ENCODE assay signal across 8 cellular contexts in the genomic region with DNA sequence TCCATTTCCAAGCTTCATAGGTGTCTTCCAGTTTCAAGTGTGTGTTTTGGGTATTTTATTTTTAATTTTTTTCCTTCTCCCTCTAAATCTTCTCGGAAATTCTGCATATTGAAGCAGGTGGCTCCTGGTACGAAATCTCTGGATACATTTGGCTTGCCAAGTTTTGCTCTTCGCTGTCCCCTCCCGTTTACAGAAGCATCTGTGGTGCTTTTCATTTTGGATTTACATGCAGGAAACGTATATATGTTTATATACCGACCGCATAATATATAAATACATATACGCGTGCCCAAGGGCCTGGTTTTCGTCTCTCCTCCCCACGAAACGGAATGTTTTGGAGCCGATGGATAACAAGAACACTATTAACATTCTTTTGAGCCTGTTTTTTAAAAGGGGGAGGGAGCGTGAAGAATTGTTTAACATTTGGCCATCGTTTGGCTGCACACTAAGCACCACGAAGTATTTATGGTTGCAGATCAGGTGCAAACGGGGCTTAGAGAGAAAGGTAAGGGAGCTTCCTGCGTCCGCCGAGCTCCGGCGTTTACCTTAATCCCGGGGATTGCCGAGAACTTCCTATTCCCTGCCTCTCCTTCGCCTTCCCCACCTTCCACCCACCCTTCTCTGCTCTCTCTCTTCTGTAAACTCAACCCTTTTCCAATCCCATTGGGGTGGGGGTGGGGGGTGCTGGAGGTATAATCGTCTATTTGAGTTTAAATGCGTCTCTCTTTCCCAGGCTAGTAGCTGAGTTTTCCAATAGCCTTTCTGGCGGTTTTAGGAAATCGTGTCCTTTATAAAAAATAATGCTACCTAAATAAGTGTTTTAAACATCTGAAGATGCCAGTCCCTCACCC. TPM values are rescaled to one million over a fixed set of nuclear protein-coding genes. Genes with fewer than 3 reads are reported as not detected.
DNase-seq lines count a peak whose midpoint lies in the region; ATAC-seq and TF ChIP-seq lines count a peak whose summit lies in the region.

No MANE protein-coding gene starts in this region.

- H3K36me3 ChIP-seq in suprapubic skin: no peaks in the 10 kb centered on the region

- WGBS in suprapubic skin: under 1% methylated on average over 29 of the region's 29 CpGs

- no peaks in the 10 kb centered on the region for H3K9me3 ChIP-seq in suprapubic skin

- TF ChIP-seq CTCF in brain (conservative IDR thresholded peaks at IDR 0.05) (no peak), suprapubic skin (IDR thresholded peaks at IDR 0.05) (no peak)

- no peak for TF ChIP-seq EP300 in suprapubic skin (IDR thresholded peaks at IDR 0.05)

- H3K4me1 Mint-ChIP-seq in brain: peaks cover 43% of the 10 kb centered on the region

- H3K36me3 Mint-ChIP-seq in brain: no peaks in the 10 kb centered on the region

- peak; percentile 25 for DNase-seq in ELR (ENCODE audit: low read depth)
- peak; percentile 25 for DNase-seq in NCI-H1694 (lab: John Stamatoyannopoulos, UW)
- no peak for DNase-seq in suprapubic skin (ENCODE audit: low spot score in 2 of 2)
- no peak for DNase-seq in amniotic stem cell (lab: John Stamatoyannopoulos, UW)
- no peak for DNase-seq in activated CD8-positive, alpha-beta memory T cell treated with anti-CD3 and anti-CD28 coated beads, Interleukin-2, amount 50 U/mL, for 4 hours

- H3K27ac ChIP-seq in layer of hippocampus (ENCODE audit: low read depth, low read length) (peak overlapping the region; percentile 79), suprapubic skin (peak overlapping the region; percentile 80)

- H3K4me1 ChIP-seq in suprapubic skin: peaks cover 34% of the 10 kb centered on the region

- no peaks in the 10 kb centered on the region for H3K9me3 Mint-ChIP-seq in brain

- peak overlapping the region; percentile 91 to 98 (median 97) for H3K27ac Mint-ChIP-seq in brain

- H3K27me3 ChIP-seq in layer of hippocampus (ENCODE audit: control insufficient read depth, insufficient read depth, low read length) (no peaks in the 10 kb centered on the region), suprapubic skin (peaks cover 9% of the 10 kb centered on the region)

- ATAC-seq in GM18907 (IDR thresholded peaks at IDR 0.05; ENCODE audit: unreplicated experiment): no peak

- TF ChIP-seq POLR2A in suprapubic skin (IDR thresholded peaks at IDR 0.05): no peak

- H3K4me3 Mint-ChIP-seq in brain: peak overlapping the region; percentile 92 to 99 (median 96)

- H3K4me3 ChIP-seq in suprapubic skin: peak overlapping the region; percentile 83

- peaks cover 28% of the 10 kb centered on the region for H3K27me3 Mint-ChIP-seq in brain

RNA-seq across cellular contexts. Expression of gene NLGN1, which starts 1.1 kb away (rescaled TPM):
- 6.3 TPM for polyA plus RNA-seq in brain (ENCODE audit: insufficient read depth, low read depth, low replicate concordance)
- 1 to 10 TPM; 2.2 to 5.8 (median 3.0) TPM for total RNA-seq in suprapubic skin

Comparison
In these comparisons a context has a peak if more than half of its experiments do, and no peak if none do; other contexts are left out.
1. DNase-seq: peak in ELR (single experiment) and NCI-H1694 (single experiment); none in suprapubic skin (0 of 2), amniotic stem cell (single experiment) and activated CD8-positive, alpha-beta memory T cell treated with anti-CD3 and anti-CD28 coated beads, Interleukin-2, amount 50 U/mL, for 4 hours (single experiment).